In genomic region chr15:81023483-81024264, GRCh38 we compare ENCODE assay signal across 8 cellular contexts. TPM values are rescaled to one million over a fixed set of nuclear protein-coding genes. Genes with fewer than 3 reads are reported as not detected.
DNase-seq lines count a peak whose midpoint lies in the region; ATAC-seq and TF ChIP-seq lines count a peak whose summit lies in the region.

No MANE protein-coding gene starts in this region.

- no peak overlapping the region for H4K91ac ChIP-seq in mesenchymal stem cell (ENCODE audit: low read length)

- H3K4ac ChIP-seq in mesenchymal stem cell (ENCODE audit: low read depth in 1 of 2, low read length in 2 of 2), result no peak overlapping the region

- TF ChIP-seq EP300 in upper lobe of left lung (IDR thresholded peaks at IDR 0.05), result no peak

- H3K27ac ChIP-seq in colonic mucosa, result peak overlapping the region; percentile 24
- H3K27ac ChIP-seq in mesenchymal stem cell (ENCODE audit: low read length, poor library complexity, severe bottlenecking), result no peak overlapping the region
- peak overlapping the region; percentile 65 to 75 (median 72) for H3K27ac ChIP-seq in upper lobe of left lung
- H3K27ac ChIP-seq in prostate gland, result no peak overlapping the region

- H3K4me1 ChIP-seq in colonic mucosa (no peaks in the 10 kb centered on the region), mesenchymal stem cell (ENCODE audit: control insufficient read depth, insufficient read depth, low read depth, low read length) (peaks cover 3% of the 10 kb centered on the region), upper lobe of left lung (peaks cover 8 to 24% (median 22%) of the 10 kb centered on the region in 4 donors), prostate gland (replicated peaks) (no peaks in the 10 kb centered on the region)

- peak; percentile 92 to 96 for ATAC-seq in activated CD4-positive, CD25-positive, alpha-beta regulatory T cell treated with anti-CD3 and anti-CD28 coated beads, Interleukin-2, amount 50 U/mL, for 24 hours
- ATAC-seq in HG02884 (IDR thresholded peaks at IDR 0.05; ENCODE audit: unreplicated experiment) (peak; percentile 84), upper lobe of left lung (ENCODE audit: low FRiP score in 2 of 2) (peak; percentile 85 to 97)

- H2BK5ac ChIP-seq in mesenchymal stem cell (ENCODE audit: low read depth, low read length, poor library complexity, severe bottlenecking), result no peak overlapping the region

- no peak overlapping the region for H3K18ac ChIP-seq in mesenchymal stem cell (ENCODE audit: low read depth in 1 of 2, low read length in 2 of 2)

- no peaks in the 10 kb centered on the region for H3K79me1 ChIP-seq in mesenchymal stem cell (replicated peaks; ENCODE audit: low read length, poor library complexity, severe bottlenecking)

- H3K9me3 ChIP-seq in colonic mucosa (no peaks in the 10 kb centered on the region), mesenchymal stem cell (ENCODE audit: control insufficient read depth, low read length) (no peaks in the 10 kb centered on the region), upper lobe of left lung (no peaks in the 10 kb centered on the region), prostate gland (no peaks in the 10 kb centered on the region)

- H3K36me3 ChIP-seq in colonic mucosa (no peaks in the 10 kb centered on the region), mesenchymal stem cell (ENCODE audit: control insufficient read depth in 1 of 2, insufficient read depth in 2 of 2, low read depth in 1 of 2, low read length in 2 of 2) (no peaks in the 10 kb centered on the region), upper lobe of left lung (no peaks in the 10 kb centered on the region), prostate gland (no peaks in the 10 kb centered on the region)

- no peak overlapping the region for H2AK5ac ChIP-seq in mesenchymal stem cell (ENCODE audit: low read length, severe bottlenecking)

- H2BK15ac ChIP-seq in mesenchymal stem cell (ENCODE audit: low read depth, poor library complexity, severe bottlenecking), result no peak overlapping the region

- no peak overlapping the region for H3K4me3 ChIP-seq in colonic mucosa
- H3K4me3 ChIP-seq in mesenchymal stem cell (ENCODE audit: insufficient read depth in 1 of 2, low read depth in 1 of 2, low read length in 2 of 2), result peak overlapping the region in 1 of 2 experiments; percentile 57
- H3K4me3 ChIP-seq in upper lobe of left lung, result no peak overlapping the region
- H3K4me3 ChIP-seq in prostate gland, result no peak overlapping the region

- no peak overlapping the region for H2BK12ac ChIP-seq in mesenchymal stem cell (ENCODE audit: low read length in 2 of 2)

- 71% methylated on average over 13 of the region's 13 CpGs for WGBS in mesenchymal stem cell
- 40 to 44% methylated on average over 13 of the region's 13 CpGs for WGBS in upper lobe of left lung, 2 donors
- 71% methylated on average over 13 of the region's 13 CpGs for WGBS in prostate gland

- TF ChIP-seq POLR2A in upper lobe of left lung (IDR thresholded peaks at IDR 0.05) (peak in 1 of 4 donors; percentile 26), prostate gland (IDR thresholded peaks at IDR 0.05) (no peak)

- peak overlapping the region; percentile 8 for H3K4me2 ChIP-seq in mesenchymal stem cell (ENCODE audit: low read length, poor library complexity, severe bottlenecking)

- no peaks in the 10 kb centered on the region for H3K27me3 ChIP-seq in colonic mucosa
- no peaks in the 10 kb centered on the region for H3K27me3 ChIP-seq in mesenchymal stem cell (ENCODE audit: control insufficient read depth in 1 of 2, insufficient read depth in 1 of 2, low read length in 2 of 2)
- no peaks in the 10 kb centered on the region for H3K27me3 ChIP-seq in upper lobe of left lung
- H3K27me3 ChIP-seq in prostate gland (replicated peaks; ENCODE audit: insufficient read depth), result no peaks in the 10 kb centered on the region

- no peak overlapping the region for H3K23ac ChIP-seq in mesenchymal stem cell (ENCODE audit: low read length in 2 of 2)

- DNase-seq in activated CD4-positive, CD25-positive, alpha-beta regulatory T cell (lab: John Stamatoyannopoulos, UW), result no peak
- DNase-seq in RKO (ENCODE audit: low spot score) (peak; percentile 68), colonic mucosa (peak; percentile 49), mesenchymal stem cell (peak; percentile 52), upper lobe of left lung (peak in 1 of 2 donors; percentile 75), prostate gland (ENCODE audit: low spot score) (no peak)

- TF ChIP-seq CTCF in colonic mucosa (IDR thresholded peaks at IDR 0.05) (no peak), upper lobe of left lung (IDR thresholded peaks at IDR 0.05) (no peak), prostate gland (IDR thresholded peaks at IDR 0.05) (no peak)

- H4K8ac ChIP-seq in mesenchymal stem cell (ENCODE audit: low read length), result no peak overlapping the region

- H3K9ac ChIP-seq in colonic mucosa (ENCODE audit: low read depth in 2 of 2, low read length in 2 of 2) (no peak overlapping the region), mesenchymal stem cell (ENCODE audit: low read length) (peak overlapping the region; percentile 88)

- intact Hi-C loops in colonic mucosa (cut with DNase I) (no loop called here), prostate gland (cut with DNase I) (no loop called here)

- H2BK120ac ChIP-seq in mesenchymal stem cell (ENCODE audit: low read depth, low read length), result no peak overlapping the region

- H3K14ac ChIP-seq in mesenchymal stem cell (ENCODE audit: low read length in 2 of 2), result no peak overlapping the region

- no peak overlapping the region for H2AFZ ChIP-seq in mesenchymal stem cell (ENCODE audit: low read depth, low read length)

RNA-seq across cellular contexts. Expression of gene TLNRD1, which starts 23.0 kb away (rescaled TPM):
- total RNA-seq in colonic mucosa (10 to 100 TPM; 28.5 to 33.3 TPM), upper lobe of left lung (10 to 100 TPM; 23.0 to 55.7 (median 36.0) TPM), prostate gland (10 to 100 TPM; 19.3 to 25.4 TPM)
- 8.8 TPM for polyA plus RNA-seq in mesenchymal stem cell (2013, experiment 1 of 2)
- 9.0 TPM for polyA plus RNA-seq in mesenchymal stem cell (2013, experiment 2 of 2)

RNA-seq across cellular contexts. Expression of gene MESD, which starts 34.1 kb away (rescaled TPM):
- 10 to 100 TPM; 20.4 to 26.1 TPM for total RNA-seq in colonic mucosa
- polyA plus RNA-seq in mesenchymal stem cell (2013, experiment 1 of 2), result 31.1 TPM
- polyA plus RNA-seq in mesenchymal stem cell (2013, experiment 2 of 2), result 31.8 TPM
- 10 to 100 TPM; 18.2 to 35.6 (median 23.5) TPM for total RNA-seq in upper lobe of left lung
- total RNA-seq in prostate gland, result 10 to 100 TPM; 28.0 to 33.9 TPM

Comparison
In these comparisons a context has a peak if more than half of its experiments do, and no peak if none do; other contexts are left out.
1. DNase-seq: peak in RKO (single experiment), colonic mucosa (single experiment) and mesenchymal stem cell (single experiment); none in activated CD4-positive, CD25-positive, alpha-beta regulatory T cell (0 of 4) and prostate gland (single experiment).
2. H3K27ac ChIP-seq: peak in colonic mucosa (single experiment) and upper lobe of left lung (4 of 4); none in mesenchymal stem cell (single experiment) and prostate gland (0 of 2).
3. Peak in every context shown above with its lines, with median percentiles within 50 percentile points of each other: ATAC-seq.